ENCODE assay signal across 2 cellular contexts in genomic region chr14:74712499-74713394, GRCh38.
A peak's percentile ranks its signal among the peaks of the same experiment; 100 is the strongest.
TF ChIP-seq lines count a peak whose summit lies in the region.

A gene with protein sequence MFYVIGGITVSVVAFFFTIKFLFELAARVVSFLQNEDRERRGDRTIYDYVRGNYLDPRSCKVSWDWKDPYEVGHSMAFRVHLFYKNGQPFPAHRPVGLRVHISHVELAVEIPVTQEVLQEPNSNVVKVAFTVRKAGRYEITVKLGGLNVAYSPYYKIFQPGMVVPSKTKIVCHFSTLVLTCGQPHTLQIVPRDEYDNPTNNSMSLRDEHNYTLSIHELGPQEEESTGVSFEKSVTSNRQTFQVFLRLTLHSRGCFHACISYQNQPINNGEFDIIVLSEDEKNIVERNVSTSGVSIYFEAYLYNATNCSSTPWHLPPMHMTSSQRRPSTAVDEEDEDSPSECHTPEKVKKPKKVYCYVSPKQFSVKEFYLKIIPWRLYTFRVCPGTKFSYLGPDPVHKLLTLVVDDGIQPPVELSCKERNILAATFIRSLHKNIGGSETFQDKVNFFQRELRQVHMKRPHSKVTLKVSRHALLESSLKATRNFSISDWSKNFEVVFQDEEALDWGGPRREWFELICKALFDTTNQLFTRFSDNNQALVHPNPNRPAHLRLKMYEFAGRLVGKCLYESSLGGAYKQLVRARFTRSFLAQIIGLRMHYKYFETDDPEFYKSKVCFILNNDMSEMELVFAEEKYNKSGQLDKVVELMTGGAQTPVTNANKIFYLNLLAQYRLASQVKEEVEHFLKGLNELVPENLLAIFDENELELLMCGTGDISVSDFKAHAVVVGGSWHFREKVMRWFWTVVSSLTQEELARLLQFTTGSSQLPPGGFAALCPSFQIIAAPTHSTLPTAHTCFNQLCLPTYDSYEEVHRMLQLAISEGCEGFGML (minus strand): TSS chr14:74713080. CDS start chr14:74685615, 27,465 bp downstream.
FCF1 (plus strand) TSS chr14:74713144; CDS start chr14:74713198, 54 bp downstream.

TF ChIP-seq in WTC11, 78 proteins besides CTCF, POLR2A, EP300 and RAD21 (continued from another document and continues in another):
- TF ChIP-seq ZNF512 (CRISPR knock-in tag; IDR thresholded peaks at IDR 0.05; ENCODE audit: borderline replicate concordance), result no peak
- TF ChIP-seq CREM (CRISPR knock-in tag; IDR thresholded peaks at IDR 0.05), result peak; percentile 98
- no peak for TF ChIP-seq ZNF219 (CRISPR knock-in tag; IDR thresholded peaks at IDR 0.05; ENCODE audit: borderline replicate concordance)
- TF ChIP-seq NFE2L1 (CRISPR knock-in tag; IDR thresholded peaks at IDR 0.05), result no peak
- TF ChIP-seq ZMAT4 (CRISPR knock-in tag; IDR thresholded peaks at IDR 0.05), result no peak
- no peak for TF ChIP-seq PREB (CRISPR knock-in tag; IDR thresholded peaks at IDR 0.05; ENCODE audit: borderline replicate concordance)
- TF ChIP-seq ZNF138 (CRISPR knock-in tag; conservative IDR thresholded peaks at IDR 0.05), result no peak
- TF ChIP-seq PRRX2 (CRISPR knock-in tag; IDR thresholded peaks at IDR 0.05), result no peak
- no peak for TF ChIP-seq IRF2 (CRISPR knock-in tag; IDR thresholded peaks at IDR 0.05; ENCODE audit: borderline replicate concordance, low read depth)
- TF ChIP-seq FOXK1 (CRISPR knock-in tag; IDR thresholded peaks at IDR 0.05), result peak; percentile 98
- peak; percentile 87; the same call in 1 of the 2 replicates for TF ChIP-seq GABPB1 (CRISPR knock-in tag; IDR thresholded peaks at IDR 0.05)
- no peak for TF ChIP-seq ZNF232 (CRISPR knock-in tag; IDR thresholded peaks at IDR 0.05)
- TF ChIP-seq, protein P1, sequence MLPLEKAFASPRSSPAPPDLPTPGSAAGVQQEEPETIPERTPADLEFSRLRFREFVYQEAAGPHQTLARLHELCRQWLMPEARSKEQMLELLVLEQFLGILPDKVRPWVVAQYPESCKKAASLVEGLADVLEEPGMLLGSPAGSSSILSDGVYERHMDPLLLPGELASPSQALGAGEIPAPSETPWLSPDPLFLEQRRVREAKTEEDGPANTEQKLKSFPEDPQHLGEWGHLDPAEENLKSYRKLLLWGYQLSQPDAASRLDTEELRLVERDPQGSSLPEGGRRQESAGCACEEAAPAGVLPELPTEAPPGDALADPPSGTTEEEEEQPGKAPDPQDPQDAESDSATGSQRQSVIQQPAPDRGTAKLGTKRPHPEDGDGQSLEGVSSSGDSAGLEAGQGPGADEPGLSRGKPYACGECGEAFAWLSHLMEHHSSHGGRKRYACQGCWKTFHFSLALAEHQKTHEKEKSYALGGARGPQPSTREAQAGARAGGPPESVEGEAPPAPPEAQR (CRISPR knock-in tag; IDR thresholded peaks at IDR 0.05), result no peak
- TF ChIP-seq SP1 (CRISPR knock-in tag; conservative IDR thresholded peaks at IDR 0.05), result peak; percentile 54
- TF ChIP-seq, protein P2, sequence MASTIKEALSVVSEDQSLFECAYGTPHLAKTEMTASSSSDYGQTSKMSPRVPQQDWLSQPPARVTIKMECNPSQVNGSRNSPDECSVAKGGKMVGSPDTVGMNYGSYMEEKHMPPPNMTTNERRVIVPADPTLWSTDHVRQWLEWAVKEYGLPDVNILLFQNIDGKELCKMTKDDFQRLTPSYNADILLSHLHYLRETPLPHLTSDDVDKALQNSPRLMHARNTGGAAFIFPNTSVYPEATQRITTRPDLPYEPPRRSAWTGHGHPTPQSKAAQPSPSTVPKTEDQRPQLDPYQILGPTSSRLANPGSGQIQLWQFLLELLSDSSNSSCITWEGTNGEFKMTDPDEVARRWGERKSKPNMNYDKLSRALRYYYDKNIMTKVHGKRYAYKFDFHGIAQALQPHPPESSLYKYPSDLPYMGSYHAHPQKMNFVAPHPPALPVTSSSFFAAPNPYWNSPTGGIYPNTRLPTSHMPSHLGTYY (CRISPR knock-in tag; IDR thresholded peaks at IDR 0.05), result no peak
- no peak for TF ChIP-seq ATF3 (CRISPR knock-in tag; conservative IDR thresholded peaks at IDR 0.05)
- peak; percentile 65; the same call in 1 of the 2 replicates for TF ChIP-seq RELA (CRISPR knock-in tag; IDR thresholded peaks at IDR 0.05; ENCODE audit: borderline replicate concordance)
- TF ChIP-seq KAT7 (CRISPR knock-in tag; IDR thresholded peaks at IDR 0.05; ENCODE audit: borderline replicate concordance), result 0 out of 2 replicates have a peak, but pooled peaks have one; percentile 40
- no peak for TF ChIP-seq E2F4 (CRISPR knock-in tag; IDR thresholded peaks at IDR 0.05; ENCODE audit: borderline replicate concordance, low read depth)
- no peak for TF ChIP-seq CREB1 (CRISPR knock-in tag; IDR thresholded peaks at IDR 0.05)
- TF ChIP-seq TEAD4 (CRISPR knock-in tag; IDR thresholded peaks at IDR 0.05), result no peak
- peak; percentile 48; the same call in 1 of the 2 replicates for TF ChIP-seq ETV6 (CRISPR knock-in tag; IDR thresholded peaks at IDR 0.05)

TF ChIP-seq in HepG2, 621 proteins besides CTCF, POLR2A, EP300 and RAD21 (continued from another document and continues in another):
- TF ChIP-seq ZFP82 (CRISPR knock-in tag; IDR thresholded peaks at IDR 0.05; ENCODE audit: borderline replicate concordance) (no peak), MBNL3 (CRISPR knock-in tag; conservative IDR thresholded peaks at IDR 0.05) (no peak), ZNF24 (IDR thresholded peaks at IDR 0.05) (no peak), PHF8 (CRISPR knock-in tag; IDR thresholded peaks at IDR 0.05) (peak; percentile 87), UBTF (CRISPR knock-in tag; IDR thresholded peaks at IDR 0.05) (0 out of 2 replicates have a peak, but pooled peaks have one; percentile 23), ZNF598 (CRISPR knock-in tag; IDR thresholded peaks at IDR 0.05; ENCODE audit: borderline replicate concordance) (peak; percentile 76), SKIL (CRISPR knock-in tag; IDR thresholded peaks at IDR 0.05; ENCODE audit: borderline replicate concordance) (no peak), FOXP4 (CRISPR knock-in tag; IDR thresholded peaks at IDR 0.05) (no peak), ZNF550 (CRISPR knock-in tag; IDR thresholded peaks at IDR 0.05; ENCODE audit: borderline replicate concordance) (no peak; the same call in 1 of the 2 replicates), KDM5B (CRISPR knock-in tag; IDR thresholded peaks at IDR 0.05; ENCODE audit: borderline replicate concordance) (peak; percentile 40; the same call in 1 of the 2 replicates), NR0B2 (CRISPR knock-in tag; IDR thresholded peaks at IDR 0.05) (no peak), ZNF562 (CRISPR knock-in tag; IDR thresholded peaks at IDR 0.05; ENCODE audit: borderline replicate concordance) (no peak), ZNF34 (CRISPR knock-in tag; IDR thresholded peaks at IDR 0.05; ENCODE audit: borderline replicate concordance) (no peak), GABPB1 (CRISPR knock-in tag; IDR thresholded peaks at IDR 0.05) (peak; percentile 98), KLF12 (CRISPR knock-in tag; IDR thresholded peaks at IDR 0.05; ENCODE audit: borderline replicate concordance) (no peak), GATA4 (IDR thresholded peaks at IDR 0.05; ENCODE audit: borderline replicate concordance, low read depth) (no peak), ZNF460 (CRISPR knock-in tag; IDR thresholded peaks at IDR 0.05; ENCODE audit: borderline replicate concordance) (no peak), TARDBP (CRISPR knock-in tag; IDR thresholded peaks at IDR 0.05) (peak; percentile 84), ZNF503 (CRISPR knock-in tag; IDR thresholded peaks at IDR 0.05) (no peak), SSRP1 (CRISPR knock-in tag; IDR thresholded peaks at IDR 0.05) (no peak), FOSL2 (CRISPR knock-in tag; IDR thresholded peaks at IDR 0.05) (0 out of 2 replicates have a peak, but pooled peaks have one; percentile 24), SP5 (CRISPR knock-in tag; IDR thresholded peaks at IDR 0.05; ENCODE audit: borderline replicate concordance, low read depth) (0 out of 2 replicates have a peak, but pooled peaks have one; percentile 25), SP140L (CRISPR knock-in tag; IDR thresholded peaks at IDR 0.05; ENCODE audit: borderline replicate concordance) (no peak)
- TF ChIP-seq, protein P3, sequence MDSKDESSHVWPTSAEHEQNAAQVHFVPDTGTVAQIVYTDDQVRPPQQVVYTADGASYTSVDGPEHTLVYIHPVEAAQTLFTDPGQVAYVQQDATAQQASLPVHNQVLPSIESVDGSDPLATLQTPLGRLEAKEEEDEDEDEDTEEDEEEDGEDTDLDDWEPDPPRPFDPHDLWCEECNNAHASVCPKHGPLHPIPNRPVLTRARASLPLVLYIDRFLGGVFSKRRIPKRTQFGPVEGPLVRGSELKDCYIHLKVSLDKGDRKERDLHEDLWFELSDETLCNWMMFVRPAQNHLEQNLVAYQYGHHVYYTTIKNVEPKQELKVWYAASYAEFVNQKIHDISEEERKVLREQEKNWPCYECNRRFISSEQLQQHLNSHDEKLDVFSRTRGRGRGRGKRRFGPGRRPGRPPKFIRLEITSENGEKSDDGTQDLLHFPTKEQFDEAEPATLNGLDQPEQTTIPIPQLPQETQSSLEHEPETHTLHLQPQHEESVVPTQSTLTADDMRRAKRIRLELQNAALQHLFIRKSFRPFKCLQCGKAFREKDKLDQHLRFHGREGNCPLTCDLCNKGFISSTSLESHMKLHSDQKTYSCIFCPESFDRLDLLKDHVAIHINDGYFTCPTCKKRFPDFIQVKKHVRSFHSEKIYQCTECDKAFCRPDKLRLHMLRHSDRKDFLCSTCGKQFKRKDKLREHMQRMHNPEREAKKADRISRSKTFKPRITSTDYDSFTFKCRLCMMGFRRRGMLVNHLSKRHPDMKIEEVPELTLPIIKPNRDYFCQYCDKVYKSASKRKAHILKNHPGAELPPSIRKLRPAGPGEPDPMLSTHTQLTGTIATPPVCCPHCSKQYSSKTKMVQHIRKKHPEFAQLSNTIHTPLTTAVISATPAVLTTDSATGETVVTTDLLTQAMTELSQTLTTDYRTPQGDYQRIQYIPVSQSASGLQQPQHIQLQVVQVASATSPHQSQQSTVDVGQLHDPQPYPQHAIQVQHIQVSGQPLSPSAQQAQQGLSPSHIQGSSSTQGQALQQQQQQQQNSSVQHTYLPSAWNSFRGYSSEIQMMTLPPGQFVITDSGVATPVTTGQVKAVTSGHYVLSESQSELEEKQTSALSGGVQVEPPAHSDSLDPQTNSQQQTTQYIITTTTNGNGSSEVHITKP (CRISPR knock-in tag; IDR thresholded peaks at IDR 0.05; ENCODE audit: low read depth), result peak; percentile 31; the same call in 1 of the 2 replicates
